19 cellular contexts compared by ENCODE assay signal in genomic region chr7:131154380-131154779, GRCh38.
"Had no signal": no experiment of that assay in that cellular context is flagged by ENCODE, and none has a peak within 500 bp of the region (broad histone marks: within the 10 kb centered on the region; RNA-seq: fewer than 3 reads in every experiment).

No MANE protein-coding gene starts in this region.

- H3K9ac ChIP-seq: neural progenitor cell had no signal

- DNase-seq: effector memory CD8-positive, alpha-beta T cell; erythroblast; foreskin melanocyte; heart left ventricle; islet precursor cell; left lung; lower lobe of right lung; mesenchymal stem cell; midbrain; occipital lobe; pancreas; right cardiac atrium; small intestine; stimulated activated CD4-positive, alpha-beta T cell treated with anti-CD3 and anti-CD28 coated beads, Interleukin-12 subunit alpha, Interleukin-12 subunit beta, amount 100 ng/mL, for 4 hours; stimulated activated naive CD4-positive, alpha-beta T cell treated with Interleukin-2 at 50 U/mL for 16 hours; trophoblast cell had no signal

- H2AFZ ChIP-seq: neural progenitor cell had no signal

- H3K4me2 ChIP-seq: neural progenitor cell had no signal

- H3K27me3 ChIP-seq: heart left ventricle, left lung, neural progenitor cell, pancreas had no signal

- H3K4me3 ChIP-seq: heart left ventricle, left lung, lower lobe of right lung, neural progenitor cell, pancreas had no signal

- FAIRE-seq: colon, pancreas, small intestine had no signal

- H3K9me3 ChIP-seq: heart left ventricle, left lung, lower lobe of right lung, pancreas had no signal

- H3K4me1 ChIP-seq: left lung, lower lobe of right lung, neural progenitor cell, pancreas had no signal

- ATAC-seq: effector memory CD8-positive, alpha-beta T cell; heart left ventricle; left lung; lower lobe of right lung; natural killer cell treated with Interleukin-12 subunit alpha and Interleukin-12 subunit beta and Interleukin-15 and Interleukin-18, amount 100 ng/mL, for 72 hours; pancreas; right cardiac atrium had no signal

- H3K27ac ChIP-seq: heart left ventricle, left lung, lower lobe of right lung, neural progenitor cell, pancreas had no signal

- H3K36me3 ChIP-seq: heart left ventricle, left lung, lower lobe of right lung, neural progenitor cell, pancreas had no signal
